Comparison of ENCODE assay signal across 21 cellular contexts in the genomic region with DNA sequence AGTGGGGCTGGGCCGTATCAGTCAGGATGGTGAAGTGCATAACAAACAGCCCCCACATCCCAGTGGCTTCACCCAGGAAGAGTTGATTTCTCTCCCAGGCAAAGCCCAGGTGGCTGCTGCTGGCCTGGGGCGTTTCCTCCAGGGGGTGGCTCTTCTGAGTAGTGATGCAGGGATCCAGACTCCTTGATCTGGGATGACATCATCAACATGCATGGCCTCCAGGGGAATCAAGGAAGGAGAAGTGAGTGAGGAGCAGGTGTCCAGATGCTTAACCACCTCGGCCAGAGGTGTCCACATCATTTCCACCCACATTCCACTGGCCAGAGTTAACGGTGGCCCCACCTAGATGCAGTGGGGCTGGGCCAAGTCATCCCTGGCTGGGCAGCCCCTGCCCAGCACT.
DNase-seq lines count a peak whose midpoint lies in the region; ATAC-seq, FAIRE-seq and TF ChIP-seq lines count a peak whose summit lies in the region.
"Had no signal": no experiment of that assay in that cellular context is flagged by ENCODE, and none has a peak within 500 bp of the region (broad histone marks: within the 10 kb centered on the region; RNA-seq: fewer than 3 reads in every experiment).

No MANE protein-coding gene starts in this region.

- no peaks in the 10 kb centered on the region for H4K20me1 ChIP-seq in HepG2 (ENCODE audit: insufficient read depth, low read length)

- intact Hi-C loops in HepG2 (cut with micrococcal nuclease; ENCODE audit: unreplicated experiment) (no loop called here), right lobe of liver (cut with DNase I) (no loop called here)

- H3K4me3 ChIP-seq in HepG2 (replicated peaks in 1 of 3; ENCODE audit: insufficient read depth in 1 of 3, low read depth in 2 of 3, low read length in 3 of 3) (no peak overlapping the region), right lobe of liver (no peak overlapping the region), bronchial epithelial cell (ENCODE audit: low read depth, low read length) (no peak overlapping the region)
- H3K4me3 ChIP-seq: GM23338 had no signal

- H3K27me3 ChIP-seq in HepG2 (ENCODE audit: control insufficient read depth in 1 of 2, insufficient read depth in 2 of 2, low read length in 2 of 2) (peaks cover 0 to 3% of the 10 kb centered on the region in 2 experiments; a peak in 1 of 5 replicates), right lobe of liver (no peaks in the 10 kb centered on the region), bronchial epithelial cell (ENCODE audit: control insufficient read depth, insufficient read depth, low read length) (no peaks in the 10 kb centered on the region)
- H3K27me3 ChIP-seq: BE2C had no signal

- no peak for TF ChIP-seq POLR2A in HepG2 (IDR thresholded peaks at IDR 0.05; ENCODE audit: insufficient read depth in 1 of 2, low read depth in 2 of 2, low read length in 2 of 2)
- no peak for TF ChIP-seq POLR2A in right lobe of liver (IDR thresholded peaks at IDR 0.05)

- DNase-seq in HepG2 (ENCODE audit: low spot score): no peak
- DNase-seq in right lobe of liver: no peak
- DNase-seq in bronchial epithelial cell (ENCODE audit: low read depth): no peak
- DNase-seq in kidney tubule cell (ENCODE audit: low spot score): peak; percentile 1
- no peak for DNase-seq in putamen (ENCODE audit: low spot score)
- DNase-seq: 8988T; BE2C; Caco-2; CD4-positive, alpha-beta T cell; HCEC 1CT; HFFc6 had no signal

- TF ChIP-seq EP300 in HepG2 (IDR thresholded peaks at IDR 0.05; ENCODE audit: low read depth in 2 of 2, low read length in 2 of 2): no peak
- no peak for TF ChIP-seq EP300 in HepG2 (CRISPR knock-in tag; IDR thresholded peaks at IDR 0.05; ENCODE audit: borderline replicate concordance)

- H3K4me1 ChIP-seq in HepG2 (ENCODE audit: insufficient read depth, low read length) (no peaks in the 10 kb centered on the region), right lobe of liver (no peaks in the 10 kb centered on the region)
- H3K4me1 ChIP-seq: BE2C, Caco-2 had no signal

- FAIRE-seq in HepG2 (lab: Jason Lieb, UNC): no peak
- peak; percentile 40 for FAIRE-seq in bronchial epithelial cell (lab: Jason Lieb, UNC)
- FAIRE-seq: D721Med, G401.6, GM12891, GM19239, H54, HTR-8/SVneo had no signal

- H3K36me3 ChIP-seq in HepG2 (replicated peaks in 1 of 2; ENCODE audit: control insufficient read depth in 1 of 2, insufficient read depth in 2 of 2, low read length in 2 of 2) (no peaks in the 10 kb centered on the region), right lobe of liver (no peaks in the 10 kb centered on the region), bronchial epithelial cell (ENCODE audit: control insufficient read depth, insufficient read depth, low read length) (no peaks in the 10 kb centered on the region)
- H3K36me3 ChIP-seq: BE2C had no signal

- no peak for TF ChIP-seq RAD21 in HepG2 (CRISPR knock-in tag; IDR thresholded peaks at IDR 0.05)

- WGBS in HepG2 (ENCODE audit: low lambda C conversion rate): 4% methylated on average over 3 of the region's 4 CpGs
- 46% methylated on average over 2 of the region's 4 CpGs for WGBS in right lobe of liver (ENCODE audit: insufficient coverage, low coverage, low lambda C conversion rate, missing lambda C conversion rate)

- H3K9me3 ChIP-seq in HepG2 (ENCODE audit: low read length): no peaks in the 10 kb centered on the region
- no peaks in the 10 kb centered on the region for H3K9me3 ChIP-seq in right lobe of liver
- H3K9me3 ChIP-seq: BE2C, Caco-2 had no signal

- no TSS peak for BruUV-seq in HepG2 (replicated peaks; lab: Mats Ljungman, UMichigan)

- no peaks in the 10 kb centered on the region for H3K79me2 ChIP-seq in HepG2 (ENCODE audit: insufficient read depth, low read length)

- in situ Hi-C loops in HepG2 (cut with HindIII; ENCODE audit: extremely low pct_ligation_motif_present, low pct_unique_long_range_greater_than_20kb): no loop called here

- TF ChIP-seq CTCF in HepG2 (CRISPR knock-in tag; IDR thresholded peaks at IDR 0.05) (no peak), right lobe of liver (IDR thresholded peaks at IDR 0.05) (no peak), bronchial epithelial cell (IDR thresholded peaks at IDR 0.05; ENCODE audit: insufficient read depth, low read length, severe bottlenecking) (no peak)

- ATAC-seq in HepG2 (no peak), right lobe of liver (no peak), GM21723 (IDR thresholded peaks at IDR 0.05; ENCODE audit: unreplicated experiment) (no peak), GM21390 (IDR thresholded peaks at IDR 0.05; ENCODE audit: unreplicated experiment) (no peak)
- ATAC-seq: GM23338 had no signal

- no peak overlapping the region for H2AFZ ChIP-seq in HepG2 (ENCODE audit: low read length)
- H2AFZ ChIP-seq: GM23338 had no signal

- H3K27ac ChIP-seq in HepG2 (ENCODE audit: extremely low read length, insufficient read depth, low read length): no peak overlapping the region
- H3K27ac ChIP-seq in right lobe of liver: no peak overlapping the region
- H3K27ac ChIP-seq: C4-2B had no signal

- CTCF ChIA-PET in HepG2 (lab: Yijun Ruan, JAX; ENCODE audit: low intra/inter-chr PET ratio, low total read pairs): no interaction called here

- H3K9ac ChIP-seq in HepG2 (ENCODE audit: insufficient read depth, low read depth, low read length): no peak overlapping the region

- H3K4me2 ChIP-seq in HepG2 (ENCODE audit: low read depth, low read length): no peak overlapping the region
- H3K4me2 ChIP-seq: GM23338 had no signal

- POLR2A ChIA-PET in HepG2 (lab: Yijun Ruan, JAX): no interaction called here

TF ChIP-seq in HepG2, 621 proteins besides CTCF, POLR2A, EP300 and RAD21:
- TF ChIP-seq JUND (CRISPR knock-in tag; IDR thresholded peaks at IDR 0.05) (no peak), ZSCAN21 (CRISPR knock-in tag; IDR thresholded peaks at IDR 0.05; ENCODE audit: borderline replicate concordance) (no peak), CREB1 (IDR thresholded peaks at IDR 0.05) (peak; percentile 26; the same call in 1 of the 2 replicates), CREB1 (CRISPR knock-in tag; IDR thresholded peaks at IDR 0.05) (no peak), ATF7 (IDR thresholded peaks at IDR 0.05) (peak; percentile 86), ATF7 (CRISPR knock-in tag; IDR thresholded peaks at IDR 0.05) (no peak)
- TF ChIP-seq, protein P1, sequence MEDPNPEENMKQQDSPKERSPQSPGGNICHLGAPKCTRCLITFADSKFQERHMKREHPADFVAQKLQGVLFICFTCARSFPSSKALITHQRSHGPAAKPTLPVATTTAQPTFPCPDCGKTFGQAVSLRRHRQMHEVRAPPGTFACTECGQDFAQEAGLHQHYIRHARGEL (CRISPR knock-in tag; IDR thresholded peaks at IDR 0.05): no peak
